ENCODE assay signal across 12 cellular contexts in genomic region chr5:147906326-147907095, GRCh38. TPM values are rescaled to one million over a fixed set of nuclear protein-coding genes. Genes with fewer than 3 reads are reported as not detected.
DNase-seq lines count a peak whose midpoint lies in the region; ATAC-seq, FAIRE-seq and TF ChIP-seq lines count a peak whose summit lies in the region.
"Had no signal": no experiment of that assay in that cellular context is flagged by ENCODE, and none has a peak within 500 bp of the region (broad histone marks: within the 10 kb centered on the region; RNA-seq: fewer than 3 reads in every experiment).

Gene C5orf46 (minus strand): TSS chr5:147906538. CDS start chr5:147906501, 37 bp downstream.

- peak within 1 kb of the TSS in 1 of 2 experiments; percentile 85; a peak in 2 of 4 replicates for H3K27ac ChIP-seq in SK-N-SH (ENCODE audit: low read depth in 2 of 2, low read length in 1 of 2)
- peak within 1 kb of the TSS in 1 of 4 donors; percentile 32 for H3K27ac ChIP-seq in pancreas
- no peak within 1 kb of the TSS for H3K27ac ChIP-seq in stomach

- H3K4me2 ChIP-seq in SK-N-SH = peak within 1 kb of the TSS; percentile 75

- intact Hi-C loops in pancreas (cut with DNase I) (no loop called here), stomach (cut with DNase I; ENCODE audit: low total_unique reads) (no loop called here)

- peak within 1 kb of the TSS; percentile 72 for H3K9ac ChIP-seq in SK-N-SH

- H4K20me1 ChIP-seq in SK-N-SH (ENCODE audit: insufficient read depth) = no peaks in the 10 kb centered on the region

- no peak for TF ChIP-seq POLR2A in stomach (IDR thresholded peaks at IDR 0.05)

- CTCF ChIA-PET in SK-N-SH (lab: Yijun Ruan, JAX) = interaction anchor here (0.7 kb wide), 1 partner anchor 20 kb away, joined by 5 read pairs; no protein-coding TSS in a partner anchor

- H3K4me1 ChIP-seq in SK-N-SH (ENCODE audit: control insufficient read depth in 1 of 2, insufficient read depth in 2 of 2, low read depth in 1 of 2, low read length in 1 of 2) (peaks cover under 1 to 16% of the 10 kb centered on the region in 2 experiments; a peak in 3 of 4 replicates), pancreas (peaks cover 0 to 15% (median 7%) of the 10 kb centered on the region in 3 donors), stomach (peaks cover 0 to 3% (median 1%) of the 10 kb centered on the region in 4 donors)

- no peak for TF ChIP-seq RAD21 in SK-N-SH (IDR thresholded peaks at IDR 0.05; ENCODE audit: low read length)

- H3F3A ChIP-seq in SK-N-SH (replicated peaks; ENCODE audit: insufficient read depth) = peaks cover 19% of the 10 kb centered on the region

- H3K36me3 ChIP-seq in SK-N-SH (replicated peaks in 1 of 2; ENCODE audit: control insufficient read depth in 1 of 2, insufficient read depth in 2 of 2, low read length in 1 of 2) (no peaks in the 10 kb centered on the region), pancreas (no peaks in the 10 kb centered on the region), stomach (no peaks in the 10 kb centered on the region)

- peak within 1 kb of the TSS in 1 of 2 experiments; percentile 61; a peak in 2 of 4 replicates for H3K4me3 ChIP-seq in SK-N-SH (ENCODE audit: low read depth in 2 of 2, low read length in 1 of 2)
- H3K4me3 ChIP-seq in fibroblast of mammary gland (ENCODE audit: control insufficient read depth, low read depth, low read length) = no peak within 1 kb of the TSS
- no peak within 1 kb of the TSS for H3K4me3 ChIP-seq in pancreas
- H3K4me3 ChIP-seq in stomach = no peak within 1 kb of the TSS

- POLR2A ChIA-PET in SK-N-SH (lab: Yijun Ruan, JAX) = no interaction called here

- no peak for TF ChIP-seq EP300 in SK-N-SH (IDR thresholded peaks at IDR 0.05; ENCODE audit: borderline replicate concordance in 1 of 2, low read depth in 1 of 2, low read length in 1 of 2)
- no peak for TF ChIP-seq EP300 in stomach (IDR thresholded peaks at IDR 0.05)

- H3K9me2 ChIP-seq in SK-N-SH = no peaks in the 10 kb centered on the region

- H2AFZ ChIP-seq in SK-N-SH (ENCODE audit: low read depth) = peak within 1 kb of the TSS; percentile 81

- H3K27me3 ChIP-seq in SK-N-SH (ENCODE audit: insufficient read depth) = no peaks in the 10 kb centered on the region
- H3K27me3 ChIP-seq in pancreas = no peaks in the 10 kb centered on the region
- H3K27me3 ChIP-seq in stomach = no peaks in the 10 kb centered on the region

- DNase-seq in G401 (ENCODE audit: low spot score) (peak; percentile 76), SK-N-SH (no peak), fibroblast of mammary gland (ENCODE audit: low read depth) (peak; percentile 52), pancreas (no peak), stomach (no peak), GM10266 (ENCODE audit: extremely low spot score) (no peak), frontal cortex (ENCODE audit: low spot score in 2 of 2) (no peak)
- DNase-seq: activated CD4-positive, alpha-beta T cell treated with anti-CD3 and anti-CD28 coated beads, Interleukin-2, amount 10 ng/mL, durations not matched to agents 7 days and 5 days; CD8-positive, alpha-beta T cell had no signal

- peak; percentile 53 to 72 (median 64) for ATAC-seq in pancreas
- ATAC-seq in GM21390 (IDR thresholded peaks at IDR 0.05; ENCODE audit: unreplicated experiment) = no peak
- ATAC-seq: activated naive CD4-positive, alpha-beta T cell treated with anti-CD3 and anti-CD28 coated beads, Interleukin-2, amount 50 U/mL, for 72 hours; CD8-positive, alpha-beta T cell had no signal

- 38% methylated on average over 8 of the region's 8 CpGs for WGBS in SK-N-SH (ENCODE audit: low lambda C conversion rate)
- WGBS in pancreas, 2 donors = 57 to 58% methylated on average over 8 of the region's 8 CpGs
- WGBS in stomach, 5 donors = 57 to 69% (median 62%) methylated on average over 8 of the region's 8 CpGs

- H3K9me3 ChIP-seq in SK-N-SH = no peaks in the 10 kb centered on the region
- H3K9me3 ChIP-seq in pancreas = no peaks in the 10 kb centered on the region
- H3K9me3 ChIP-seq in stomach = no peaks in the 10 kb centered on the region

- in situ Hi-C loops in G401 (cut with HindIII; ENCODE audit: low sequenced_read_pairs) = no loop called here

- TF ChIP-seq CTCF in SK-N-SH (IDR thresholded peaks at IDR 0.05) (no peak), fibroblast of mammary gland (conservative IDR thresholded peaks at IDR 0.05; ENCODE audit: control insufficient read depth, insufficient read depth, low read depth, low read length) (no peak), pancreas (IDR thresholded peaks at IDR 0.05) (no peak), stomach (IDR thresholded peaks at IDR 0.05) (no peak), GM10266 (IDR thresholded peaks at IDR 0.05; ENCODE audit: control insufficient read depth, insufficient read depth, low read depth, missing control alignments) (no peak)

- no peak for FAIRE-seq in pancreas (lab: Jason Lieb, UNC)
- FAIRE-seq in frontal cortex (lab: Jason Lieb, UNC) = no peak

- H3K79me2 ChIP-seq in SK-N-SH (ENCODE audit: insufficient read depth) = peaks cover 33% of the 10 kb centered on the region

TF ChIP-seq in SK-N-SH, 30 proteins besides CTCF, POLR2A, EP300 and RAD21:
- TF ChIP-seq JUND (IDR thresholded peaks at IDR 0.05) (no peak; the same call in 1 of the 2 replicates), YY1 (IDR thresholded peaks at IDR 0.05; ENCODE audit: low read depth) (no peak), USF2 (IDR thresholded peaks at IDR 0.05; ENCODE audit: borderline replicate concordance, low read depth, low read length) (no peak), EZH2phosphoT487 (IDR thresholded peaks at IDR 0.05; ENCODE audit: borderline replicate concordance, low read depth) (no peak), RCOR1 (IDR thresholded peaks at IDR 0.05; ENCODE audit: low read length) (no peak), GATA2 (CRISPR knock-in tag; IDR thresholded peaks at IDR 0.05) (no peak), RXRA (IDR thresholded peaks at IDR 0.05; ENCODE audit: borderline replicate concordance, low read depth) (no peak), NFIC (IDR thresholded peaks at IDR 0.05; ENCODE audit: borderline replicate concordance) (no peak), FOXM1 (IDR thresholded peaks at IDR 0.05; ENCODE audit: low read depth) (no peak), TEAD4 (IDR thresholded peaks at IDR 0.05; ENCODE audit: borderline replicate concordance, insufficient read depth) (no peak), PBX3 (IDR thresholded peaks at IDR 0.05) (no peak), POLR2AphosphoS5 (IDR thresholded peaks at IDR 0.05; ENCODE audit: low read depth, low read length) (no peak)

RNA-seq across cellular contexts. Expression of gene C5orf46, which starts in this region (rescaled TPM):
- not detected in 2 replicates for total RNA-seq in G401 (2014; rRNA removed; shearing (Covaris generic))
- polyA plus RNA-seq in SK-N-SH (2012; rRNA removed) (4.1 and 7.1 TPM in 2 replicates), pancreas (1 to 10 TPM in 1 of 2 donors, not detected in 1; 1.8 TPM), stomach (not detected)
- polyA plus RNA-seq in SK-N-SH (2012; cell fraction: cytosol; rRNA removed) = 3.3 and 3.5 TPM in 2 replicates
- 4.1 and 8.0 TPM in 2 replicates for polyA plus RNA-seq in SK-N-SH (2012; cell fraction: nucleus; rRNA removed)
- total RNA-seq in pancreas (1 to 10 TPM in 1 of 6 donors, under 1 TPM in 1, not detected in 4; 0.47 to 2.3 TPM), stomach (not detected), frontal cortex (not detected)
- total RNA-seq: activated CD4-positive, alpha-beta T cell treated with anti-CD3 and anti-CD28 coated beads, Interleukin-2, amount 10 ng/mL, durations not matched to agents 7 days and 5 days; activated naive CD4-positive, alpha-beta T cell treated with anti-CD3 and anti-CD28 coated beads, Interleukin-2, amount 50 U/mL, for 72 hours; CD8-positive, alpha-beta T cell had no signal
- polyA plus RNA-seq: esophagus had no signal

Comparison
In these comparisons a context has a peak if more than half of its experiments do, and no peak if none do; other contexts are left out.
1. Peak in DNase-seq in G401; RNA of the gene not detected or under 1 TPM.